Comparison of ENCODE assay signal across 8 cellular contexts in genomic region chr2:177211148-177211547, GRCh38. TPM values are rescaled to one million over a fixed set of nuclear protein-coding genes. Genes with fewer than 3 reads are reported as not detected.
DNase-seq lines count a peak whose midpoint lies in the region; FAIRE-seq and TF ChIP-seq lines count a peak whose summit lies in the region.

No MANE protein-coding gene starts in this region.

- no peaks in the 10 kb centered on the region for H3K9me3 ChIP-seq in OCI-LY1 (ENCODE audit: low read length)
- no peaks in the 10 kb centered on the region for H3K9me3 ChIP-seq in H1 (ENCODE audit: insufficient read depth in 2 of 2, low read depth in 1 of 2, low read length in 1 of 2)
- H3K9me3 ChIP-seq in parathyroid adenoma (ENCODE audit: control insufficient read depth, low read length) = no peaks in the 10 kb centered on the region

- H3K79me2 ChIP-seq in OCI-LY1 (ENCODE audit: insufficient read depth, low read length) (peaks cover 45% of the 10 kb centered on the region), H1 (ENCODE audit: control insufficient read depth in 1 of 2, insufficient read depth in 2 of 2, low read length in 2 of 2) (peaks cover 10 to 49% of the 10 kb centered on the region in 2 experiments), parathyroid adenoma (peaks cover 31% of the 10 kb centered on the region)

- no peak overlapping the region for H2AK5ac ChIP-seq in H1 (ENCODE audit: low read depth, low read length)

- no peak for FAIRE-seq in H1 (lab: Jason Lieb, UNC)

- peaks cover 37% of the 10 kb centered on the region for H3K4me1 ChIP-seq in OCI-LY1 (ENCODE audit: insufficient read depth, low read length, severe bottlenecking)
- peaks cover 3 to 5% (median 5%) of the 10 kb centered on the region in 4 experiments; a peak in 5 of 7 replicates for H3K4me1 ChIP-seq in H1 (replicated peaks in 1 of 4; ENCODE audit: control insufficient read depth in 3 of 4, insufficient read depth in 4 of 4, low read length in 3 of 4)
- peaks cover 20% of the 10 kb centered on the region for H3K4me1 ChIP-seq in parathyroid adenoma

- no peak overlapping the region for H2BK120ac ChIP-seq in H1 (replicated peaks; ENCODE audit: low read depth, low read length)

- no peak overlapping the region for H3K14ac ChIP-seq in H1 (ENCODE audit: insufficient read length)

- peak overlapping the region; percentile 92 for H3K9ac ChIP-seq in OCI-LY1 (ENCODE audit: low read length)
- peak overlapping the region in 3 of 4 experiments; percentile 82 to 99 (median 98); a peak in 3 of 7 replicates for H3K9ac ChIP-seq in H1 (replicated peaks in 1 of 4; ENCODE audit: extremely low read depth in 1 of 4, low read depth in 3 of 4, low read length in 3 of 4)
- no peak overlapping the region for H3K9ac ChIP-seq in parathyroid adenoma

- POLR2A ChIA-PET in H1 (lab: Charles Lee; ENCODE audit: partially characterized antibody) = interaction anchor here (1.3 to 5.0 kb wide), 15 partner anchors 11 to 53 kb away, joined by 4 to 128 read pairs (median 6); partner anchors contain the start of gene NFE2L2

- H3K23ac ChIP-seq in H1 (ENCODE audit: insufficient read length) = no peak overlapping the region

- WGBS in H1 (ENCODE audit: extremely low coverage in 1 of 2, insufficient coverage in 1 of 2, insufficient read length in 1 of 2, insufficient replicate concordance in 2 of 2, low coverage in 1 of 2, low lambda C conversion rate in 2 of 2, missing lambda C conversion rate in 1 of 2), 2 experiments = 80% methylated on average over 7 of the region's 7 CpGs; no CpG with 5 or more reads in 1 of the 2 experiments

- no peaks in the 10 kb centered on the region for H3K79me1 ChIP-seq in H1 (ENCODE audit: low read depth, low read length)

- H2BK12ac ChIP-seq in H1 (ENCODE audit: low read depth, low read length) = no peak overlapping the region; the same call in 1 of the 2 replicates

- H3K27me3 ChIP-seq in OCI-LY1 (ENCODE audit: insufficient read depth, low read length) = no peaks in the 10 kb centered on the region
- H3K27me3 ChIP-seq in H1 (replicated peaks in 1 of 4; ENCODE audit: control insufficient read depth in 3 of 4, extremely low read depth in 1 of 4, insufficient read depth in 3 of 4, low read length in 3 of 4) = no peaks in the 10 kb centered on the region
- no peaks in the 10 kb centered on the region for H3K27me3 ChIP-seq in parathyroid adenoma (ENCODE audit: control insufficient read depth, insufficient read depth, low read length)

- H2AFZ ChIP-seq in OCI-LY1 (ENCODE audit: low read length) = 0 out of 2 replicates have a peak overlapping the region, but pooled peaks have one; percentile 39
- H2AFZ ChIP-seq in H1 (ENCODE audit: low read length) = no peak overlapping the region
- H2AFZ ChIP-seq in parathyroid adenoma = peak overlapping the region; percentile 84

- no peaks in the 10 kb centered on the region for H3K9me2 ChIP-seq in OCI-LY1 (ENCODE audit: low read depth, low read length)

- no peak for TF ChIP-seq POLR2A in H1 (IDR thresholded peaks at IDR 0.05; ENCODE audit: control extremely low read depth in 1 of 2, low read depth in 2 of 2, low read length in 2 of 2)

- CTCF ChIA-PET in H1 (lab: Charles Lee; ENCODE audit: partially characterized antibody) = interaction anchor here (0.7 to 1.4 kb wide), 4 partner anchors 13 to 73 kb away, joined by 3 to 9 read pairs (median 4); no protein-coding TSS in a partner anchor

- H3K56ac ChIP-seq in H1 (replicated peaks; ENCODE audit: insufficient read length, low read depth, low read length) = no peak overlapping the region

- H3K4me2 ChIP-seq in OCI-LY1 (ENCODE audit: low read length) (peak overlapping the region; percentile 73), H1 (ENCODE audit: insufficient read depth in 1 of 2, low read depth in 2 of 2, low read length in 2 of 2) (peak overlapping the region; percentile 86 to 88), parathyroid adenoma (ENCODE audit: low read length) (peak overlapping the region; percentile 96)

- no peak for TF ChIP-seq CTCF in OCI-LY1 (IDR thresholded peaks at IDR 0.05; ENCODE audit: low read length)
- no peak for TF ChIP-seq CTCF in H1 (IDR thresholded peaks at IDR 0.05; ENCODE audit: control extremely low read depth in 1 of 3, insufficient read depth in 1 of 3, low read depth in 1 of 3, low read length in 3 of 3)
- TF ChIP-seq CTCF in parathyroid adenoma (IDR thresholded peaks at IDR 0.05) = no peak

- no peak overlapping the region for H3K18ac ChIP-seq in H1 (ENCODE audit: extremely low read depth, low read length)

- peak overlapping the region; percentile 84 for H3K4me3 ChIP-seq in OCI-LY1 (ENCODE audit: low read depth, low read length, poor library complexity, severe bottlenecking)
- H3K4me3 ChIP-seq in H1 (ENCODE audit: extremely low read depth in 1 of 4, insufficient read depth in 2 of 4, low read depth in 3 of 4, low read length in 4 of 4) = peak overlapping the region; percentile 60 to 91 (median 70); a peak in 7 of 8 replicates
- H3K4me3 ChIP-seq in parathyroid adenoma (ENCODE audit: low read depth, low read length) = peak overlapping the region; percentile 86

- H3K36me3 ChIP-seq in OCI-LY1 (ENCODE audit: insufficient read depth, low read length) = peaks cover 30% of the 10 kb centered on the region
- peaks cover 6 to 15% (median 11%) of the 10 kb centered on the region in 4 experiments for H3K36me3 ChIP-seq in H1 (ENCODE audit: control insufficient read depth in 2 of 4, insufficient read depth in 4 of 4, low read length in 3 of 4)
- no peaks in the 10 kb centered on the region for H3K36me3 ChIP-seq in parathyroid adenoma (ENCODE audit: control insufficient read depth, insufficient read depth, low read length)

- no peak overlapping the region for H2BK20ac ChIP-seq in H1 (ENCODE audit: low read length)

- H3K23me2 ChIP-seq in H1 (ENCODE audit: low read depth, low read length) = no peaks in the 10 kb centered on the region; the same call in 1 of the 2 replicates

- no peaks in the 10 kb centered on the region for H3F3A ChIP-seq in OCI-LY1 (ENCODE audit: insufficient read depth, low read length)

- no peak overlapping the region for H4K8ac ChIP-seq in H1 (ENCODE audit: extremely low read depth, insufficient read depth, low read length)

- no peak overlapping the region for H3K4ac ChIP-seq in H1 (replicated peaks; ENCODE audit: insufficient read length, low read depth, low read length)

- H4K20me1 ChIP-seq in OCI-LY1 (ENCODE audit: insufficient read depth, low read length) (peaks cover 3% of the 10 kb centered on the region; the same call in 1 of the 2 replicates), H1 (replicated peaks in 1 of 2; ENCODE audit: control insufficient read depth in 1 of 2, insufficient read depth in 2 of 2, low read length in 2 of 2) (peaks cover 7 to 10% of the 10 kb centered on the region in 2 experiments)

- DNase-seq in GF-D8 (lab: John Stamatoyannopoulos, UW) = peak; percentile 23
- no peak for DNase-seq in H1 (ENCODE audit: low read depth in 1 of 2, low spot score in 2 of 2)
- no peak for DNase-seq in NCI-H2107 treated with DMSO at 0.1 percent for 48 hours (lab: John Stamatoyannopoulos, UW; ENCODE audit: unreplicated experiment)
- no peak for DNase-seq in stimulated activated naive CD4-positive, alpha-beta T cell (lab: John Stamatoyannopoulos, UW)
- no peak for DNase-seq in GOT3 (lab: John Stamatoyannopoulos, UW)
- no peak for DNase-seq in NCI-H2196 treated with DMSO at 0.1 percent for 48 hours (lab: John Stamatoyannopoulos, UW; ENCODE audit: unreplicated experiment)

- no peak overlapping the region for H4K91ac ChIP-seq in H1 (replicated peaks; ENCODE audit: insufficient read length, low read length)

- H2BK5ac ChIP-seq in H1 (ENCODE audit: low read depth, low read length) = 0 out of 2 replicates have a peak overlapping the region, but pooled peaks have one; percentile 6

- H4K5ac ChIP-seq in H1 (ENCODE audit: insufficient read length, low read depth, low read length) = peak overlapping the region; percentile 75

- no peak for TF ChIP-seq EP300 in H1 (IDR thresholded peaks at IDR 0.05; ENCODE audit: borderline replicate concordance in 1 of 2, low read depth in 2 of 2, low read length in 2 of 2)

- H2BK15ac ChIP-seq in H1 (ENCODE audit: low read length) = no peak overlapping the region

- H3K27ac ChIP-seq in OCI-LY1 (ENCODE audit: low read depth, low read length, poor library complexity, severe bottlenecking) (peak overlapping the region; percentile 90), H1 (ENCODE audit: low read depth, low read length) (peak overlapping the region; percentile 97), parathyroid adenoma (peak overlapping the region; percentile 100)

- no peak for TF ChIP-seq RAD21 in H1 (IDR thresholded peaks at IDR 0.05 in 1 of 2, conservative IDR thresholded peaks at IDR 0.05 in 1 of 2; ENCODE audit: low read depth in 2 of 2, low read length in 2 of 2)

TF ChIP-seq in H1, 55 proteins besides CTCF, POLR2A, EP300 and RAD21:
- no peak for TF ChIP-seq CEBPB (IDR thresholded peaks at IDR 0.05; ENCODE audit: low read depth, low read length)

RNA-seq across cellular contexts. Expression of gene HNRNPA3, which starts 1.4 kb away (rescaled TPM):
- total RNA-seq in H1 (2021; fragmentation: NEBNext Ultra II Directional; extraction: Animal tissue kit (Norgen Biotek cat#: 25700)) = 390 and 408 TPM in 2 replicates
- 43.6 and 66.1 TPM in 2 replicates for polyA plus RNA-seq in H1 (2011; rRNA removed)
- 182 TPM for polyA plus RNA-seq in H1 (2011; cell fraction: cytosol; rRNA removed)
- 30.7 TPM for polyA plus RNA-seq in H1 (2011; cell fraction: nucleus; rRNA removed)
- 631 to 695 TPM (median 656 TPM) in 4 replicates for polyA plus RNA-seq in H1 (2012, experiment 1 of 2)
- polyA plus RNA-seq in H1 (2012, experiment 2 of 2) = 77.6 TPM
- 348 TPM for polyA plus RNA-seq in H1 (2013, experiment 1 of 2)
- 367 TPM for polyA plus RNA-seq in H1 (2013, experiment 2 of 2)
- polyA minus RNA-seq in H1 (2011; rRNA and poly(A)+ RNA removed) = 30.3 and 37.2 TPM in 2 replicates
- 58.9 TPM for polyA minus RNA-seq in H1 (2011; cell fraction: cytosol; rRNA and poly(A)+ RNA removed)
- polyA minus RNA-seq in H1 (2011; cell fraction: nucleus; rRNA and poly(A)+ RNA removed) = 65.0 TPM

RNA-seq across cellular contexts. Expression of gene NFE2L2, which starts 53.4 kb away (rescaled TPM):
- total RNA-seq in H1 (2021; fragmentation: NEBNext Ultra II Directional; extraction: Animal tissue kit (Norgen Biotek cat#: 25700)) = 32.3 and 33.2 TPM in 2 replicates
- 13.8 and 34.5 TPM in 2 replicates for polyA plus RNA-seq in H1 (2011; rRNA removed)
- 22.2 TPM for polyA plus RNA-seq in H1 (2011; cell fraction: cytosol; rRNA removed)
- 18.7 TPM for polyA plus RNA-seq in H1 (2011; cell fraction: nucleus; rRNA removed)
- polyA plus RNA-seq in H1 (2012, experiment 1 of 2) = 21.1 to 33.8 TPM (median 23.9 TPM) in 4 replicates
- polyA plus RNA-seq in H1 (2012, experiment 2 of 2) = 2.6 TPM
- 25.6 TPM for polyA plus RNA-seq in H1 (2013, experiment 1 of 2)
- polyA plus RNA-seq in H1 (2013, experiment 2 of 2) = 24.8 TPM
- polyA minus RNA-seq in H1 (2011; rRNA and poly(A)+ RNA removed) = 60.9 and 61.4 TPM in 2 replicates
- polyA minus RNA-seq in H1 (2011; cell fraction: cytosol; rRNA and poly(A)+ RNA removed) = 23.4 TPM
- 36.7 TPM for polyA minus RNA-seq in H1 (2011; cell fraction: nucleus; rRNA and poly(A)+ RNA removed)
